1 cellular context compared by ENCODE assay signal in genomic region chr14:22996823-22997301, GRCh38.
TF ChIP-seq lines count a peak whose summit lies in the region.

No MANE protein-coding gene starts in this region.

TF ChIP-seq in HEK293, 187 proteins besides CTCF, POLR2A, EP300 and RAD21 (continued from another document and continues in another):
- TF ChIP-seq KLF9 (tag by site-specific recombination; IDR thresholded peaks at IDR 0.05; ENCODE audit: low read depth): no peak
- no peak for TF ChIP-seq ZNF623 (tag by site-specific recombination; IDR thresholded peaks at IDR 0.05)
- no peak for TF ChIP-seq ZBTB8A (tag by site-specific recombination; IDR thresholded peaks at IDR 0.05)
- TF ChIP-seq, protein P1, sequence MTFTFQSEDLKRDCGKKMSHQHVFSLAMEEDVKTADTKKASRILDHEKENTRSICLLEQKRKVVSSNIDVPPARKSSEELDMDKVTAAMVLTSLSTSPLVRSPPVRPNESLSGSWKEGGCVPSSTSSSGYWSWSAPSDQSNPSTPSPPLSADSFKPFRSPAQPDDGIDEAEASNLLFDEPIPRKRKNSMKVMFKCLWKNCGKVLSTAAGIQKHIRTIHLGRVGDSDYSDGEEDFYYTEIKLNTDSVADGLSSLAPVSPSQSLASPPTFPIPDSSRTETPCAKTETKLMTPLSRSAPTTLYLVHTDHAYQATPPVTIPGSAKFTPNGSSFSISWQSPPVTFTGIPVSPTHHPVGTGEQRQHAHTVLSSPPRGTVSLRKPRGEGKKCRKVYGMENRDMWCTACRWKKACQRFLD (tag by site-specific recombination; IDR thresholded peaks at IDR 0.05): no peak
- TF ChIP-seq OSR2 (tag by site-specific recombination; IDR thresholded peaks at IDR 0.05): no peak
- TF ChIP-seq, protein P2, sequence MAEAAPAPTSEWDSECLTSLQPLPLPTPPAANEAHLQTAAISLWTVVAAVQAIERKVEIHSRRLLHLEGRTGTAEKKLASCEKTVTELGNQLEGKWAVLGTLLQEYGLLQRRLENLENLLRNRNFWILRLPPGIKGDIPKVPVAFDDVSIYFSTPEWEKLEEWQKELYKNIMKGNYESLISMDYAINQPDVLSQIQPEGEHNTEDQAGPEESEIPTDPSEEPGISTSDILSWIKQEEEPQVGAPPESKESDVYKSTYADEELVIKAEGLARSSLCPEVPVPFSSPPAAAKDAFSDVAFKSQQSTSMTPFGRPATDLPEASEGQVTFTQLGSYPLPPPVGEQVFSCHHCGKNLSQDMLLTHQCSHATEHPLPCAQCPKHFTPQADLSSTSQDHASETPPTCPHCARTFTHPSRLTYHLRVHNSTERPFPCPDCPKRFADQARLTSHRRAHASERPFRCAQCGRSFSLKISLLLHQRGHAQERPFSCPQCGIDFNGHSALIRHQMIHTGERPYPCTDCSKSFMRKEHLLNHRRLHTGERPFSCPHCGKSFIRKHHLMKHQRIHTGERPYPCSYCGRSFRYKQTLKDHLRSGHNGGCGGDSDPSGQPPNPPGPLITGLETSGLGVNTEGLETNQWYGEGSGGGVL (tag by site-specific recombination; IDR thresholded peaks at IDR 0.05): peak; percentile 91
- TF ChIP-seq, protein P3, sequence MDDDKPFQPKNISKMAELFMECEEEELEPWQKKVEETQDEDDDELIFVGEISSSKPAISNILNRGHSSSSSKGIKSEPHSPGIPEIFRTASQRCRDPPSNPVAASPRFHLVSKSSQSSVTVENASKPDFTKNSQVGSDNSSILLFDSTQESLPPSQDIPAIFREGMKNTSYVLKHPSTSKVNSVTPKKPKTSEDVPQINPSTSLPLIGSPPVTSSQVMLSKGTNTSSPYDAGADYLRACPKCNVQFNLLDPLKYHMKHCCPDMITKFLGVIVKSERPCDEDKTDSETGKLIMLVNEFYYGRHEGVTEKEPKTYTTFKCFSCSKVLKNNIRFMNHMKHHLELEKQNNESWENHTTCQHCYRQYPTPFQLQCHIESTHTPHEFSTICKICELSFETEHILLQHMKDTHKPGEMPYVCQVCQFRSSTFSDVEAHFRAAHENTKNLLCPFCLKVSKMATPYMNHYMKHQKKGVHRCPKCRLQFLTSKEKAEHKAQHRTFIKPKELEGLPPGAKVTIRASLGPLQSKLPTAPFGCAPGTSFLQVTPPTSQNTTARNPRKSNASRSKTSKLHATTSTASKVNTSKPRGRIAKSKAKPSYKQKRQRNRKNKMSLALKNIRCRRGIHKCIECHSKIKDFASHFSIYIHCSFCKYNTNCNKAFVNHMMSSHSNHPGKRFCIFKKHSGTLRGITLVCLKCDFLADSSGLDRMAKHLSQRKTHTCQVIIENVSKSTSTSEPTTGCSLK (tag by site-specific recombination; IDR thresholded peaks at IDR 0.05): no peak
- TF ChIP-seq ZNF311 (tag by site-specific recombination; IDR thresholded peaks at IDR 0.05; ENCODE audit: borderline replicate concordance): no peak
- TF ChIP-seq ZNF558 (tag by site-specific recombination; IDR thresholded peaks at IDR 0.05): no peak
- peak; percentile 83 for TF ChIP-seq ZNF600 (tag by site-specific recombination; IDR thresholded peaks at IDR 0.05)
- no peak for TF ChIP-seq ZNF391 (tag by site-specific recombination; IDR thresholded peaks at IDR 0.05; ENCODE audit: borderline replicate concordance, low read depth)
- TF ChIP-seq ZNF664 (tag by site-specific recombination; IDR thresholded peaks at IDR 0.05): no peak
- TF ChIP-seq ZNF792 (tag by site-specific recombination; IDR thresholded peaks at IDR 0.05): no peak
- peak; percentile 70 for TF ChIP-seq SCRT2 (tag by site-specific recombination; IDR thresholded peaks at IDR 0.05)
- TF ChIP-seq ZNF223 (tag by site-specific recombination; IDR thresholded peaks at IDR 0.05): no peak
- TF ChIP-seq ZNF341 (tag by site-specific recombination; IDR thresholded peaks at IDR 0.05; ENCODE audit: low read depth): no peak
- TF ChIP-seq, protein P4, sequence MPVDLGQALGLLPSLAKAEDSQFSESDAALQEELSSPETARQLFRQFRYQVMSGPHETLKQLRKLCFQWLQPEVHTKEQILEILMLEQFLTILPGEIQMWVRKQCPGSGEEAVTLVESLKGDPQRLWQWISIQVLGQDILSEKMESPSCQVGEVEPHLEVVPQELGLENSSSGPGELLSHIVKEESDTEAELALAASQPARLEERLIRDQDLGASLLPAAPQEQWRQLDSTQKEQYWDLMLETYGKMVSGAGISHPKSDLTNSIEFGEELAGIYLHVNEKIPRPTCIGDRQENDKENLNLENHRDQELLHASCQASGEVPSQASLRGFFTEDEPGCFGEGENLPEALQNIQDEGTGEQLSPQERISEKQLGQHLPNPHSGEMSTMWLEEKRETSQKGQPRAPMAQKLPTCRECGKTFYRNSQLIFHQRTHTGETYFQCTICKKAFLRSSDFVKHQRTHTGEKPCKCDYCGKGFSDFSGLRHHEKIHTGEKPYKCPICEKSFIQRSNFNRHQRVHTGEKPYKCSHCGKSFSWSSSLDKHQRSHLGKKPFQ (tag by site-specific recombination; IDR thresholded peaks at IDR 0.05): no peak
- TF ChIP-seq ZNF248 (tag by site-specific recombination; IDR thresholded peaks at IDR 0.05): 0 out of 2 replicates have a peak, but pooled peaks have one; percentile 46
- TF ChIP-seq ZNF169 (tag by site-specific recombination; IDR thresholded peaks at IDR 0.05): no peak
- no peak for TF ChIP-seq ZBTB7A (tag by site-specific recombination; IDR thresholded peaks at IDR 0.05; ENCODE audit: low read depth)
- TF ChIP-seq ZNF214 (tag by site-specific recombination; IDR thresholded peaks at IDR 0.05; ENCODE audit: borderline replicate concordance): no peak
- no peak for TF ChIP-seq KLF10 (tag by site-specific recombination; IDR thresholded peaks at IDR 0.05)
- TF ChIP-seq ZNF624 (tag by site-specific recombination; IDR thresholded peaks at IDR 0.05): no peak
- no peak for TF ChIP-seq ZNF776 (tag by site-specific recombination; IDR thresholded peaks at IDR 0.05; ENCODE audit: borderline replicate concordance)
- no peak for TF ChIP-seq PRDM10 (tag by site-specific recombination; IDR thresholded peaks at IDR 0.05)
- TF ChIP-seq MZF1 (tag by site-specific recombination; IDR thresholded peaks at IDR 0.05; ENCODE audit: borderline replicate concordance): 0 out of 2 replicates have a peak, but pooled peaks have one; percentile 41
- TF ChIP-seq, protein P5, sequence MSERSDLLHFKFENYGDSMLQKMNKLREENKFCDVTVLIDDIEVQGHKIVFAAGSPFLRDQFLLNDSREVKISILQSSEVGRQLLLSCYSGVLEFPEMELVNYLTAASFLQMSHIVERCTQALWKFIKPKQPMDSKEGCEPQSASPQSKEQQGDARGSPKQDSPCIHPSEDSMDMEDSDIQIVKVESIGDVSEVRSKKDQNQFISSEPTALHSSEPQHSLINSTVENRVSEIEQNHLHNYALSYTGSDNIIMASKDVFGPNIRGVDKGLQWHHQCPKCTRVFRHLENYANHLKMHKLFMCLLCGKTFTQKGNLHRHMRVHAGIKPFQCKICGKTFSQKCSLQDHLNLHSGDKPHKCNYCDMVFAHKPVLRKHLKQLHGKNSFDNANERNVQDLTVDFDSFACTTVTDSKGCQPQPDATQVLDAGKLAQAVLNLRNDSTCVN (tag by site-specific recombination; optimal IDR thresholded peaks at IDR 0.05): no peak
- no peak for TF ChIP-seq ZNF585B (tag by site-specific recombination; IDR thresholded peaks at IDR 0.05)
- peak; percentile 95 for TF ChIP-seq ZSCAN4 (tag by site-specific recombination; IDR thresholded peaks at IDR 0.05)
- TF ChIP-seq, protein P6, sequence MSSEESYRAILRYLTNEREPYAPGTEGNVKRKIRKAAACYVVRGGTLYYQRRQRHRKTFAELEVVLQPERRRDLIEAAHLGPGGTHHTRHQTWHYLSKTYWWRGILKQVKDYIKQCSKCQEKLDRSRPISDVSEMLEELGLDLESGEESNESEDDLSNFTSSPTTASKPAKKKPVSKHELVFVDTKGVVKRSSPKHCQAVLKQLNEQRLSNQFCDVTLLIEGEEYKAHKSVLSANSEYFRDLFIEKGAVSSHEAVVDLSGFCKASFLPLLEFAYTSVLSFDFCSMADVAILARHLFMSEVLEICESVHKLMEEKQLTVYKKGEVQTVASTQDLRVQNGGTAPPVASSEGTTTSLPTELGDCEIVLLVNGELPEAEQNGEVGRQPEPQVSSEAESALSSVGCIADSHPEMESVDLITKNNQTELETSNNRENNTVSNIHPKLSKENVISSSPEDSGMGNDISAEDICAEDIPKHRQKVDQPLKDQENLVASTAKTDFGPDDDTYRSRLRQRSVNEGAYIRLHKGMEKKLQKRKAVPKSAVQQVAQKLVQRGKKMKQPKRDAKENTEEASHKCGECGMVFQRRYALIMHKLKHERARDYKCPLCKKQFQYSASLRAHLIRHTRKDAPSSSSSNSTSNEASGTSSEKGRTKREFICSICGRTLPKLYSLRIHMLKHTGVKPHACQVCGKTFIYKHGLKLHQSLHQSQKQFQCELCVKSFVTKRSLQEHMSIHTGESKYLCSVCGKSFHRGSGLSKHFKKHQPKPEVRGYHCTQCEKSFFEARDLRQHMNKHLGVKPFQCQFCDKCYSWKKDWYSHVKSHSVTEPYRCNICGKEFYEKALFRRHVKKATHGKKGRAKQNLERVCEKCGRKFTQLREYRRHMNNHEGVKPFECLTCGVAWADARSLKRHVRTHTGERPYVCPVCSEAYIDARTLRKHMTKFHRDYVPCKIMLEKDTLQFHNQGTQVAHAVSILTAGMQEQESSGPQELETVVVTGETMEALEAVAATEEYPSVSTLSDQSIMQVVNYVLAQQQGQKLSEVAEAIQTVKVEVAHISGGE (tag by site-specific recombination; conservative IDR thresholded peaks at IDR 0.05; ENCODE audit: low read depth): no peak
- TF ChIP-seq ZBTB1 (tag by site-specific recombination; IDR thresholded peaks at IDR 0.05): no peak
- no peak for TF ChIP-seq SETDB1 (IDR thresholded peaks at IDR 0.05; ENCODE audit: insufficient read length, low read length)
- peak; percentile 55 for TF ChIP-seq ZNF324 (tag by site-specific recombination; IDR thresholded peaks at IDR 0.05)
- TF ChIP-seq ZNF184 (tag by site-specific recombination; IDR thresholded peaks at IDR 0.05): no peak
- TF ChIP-seq ZFP37 (tag by site-specific recombination; IDR thresholded peaks at IDR 0.05): no peak
- no peak for TF ChIP-seq ZNF529 (tag by site-specific recombination; IDR thresholded peaks at IDR 0.05; ENCODE audit: insufficient replicate concordance)
- TF ChIP-seq EGR2 (tag by site-specific recombination; IDR thresholded peaks at IDR 0.05; ENCODE audit: low read depth): peak; percentile 94
- TF ChIP-seq ZNF555 (tag by site-specific recombination; conservative IDR thresholded peaks at IDR 0.05): no peak
- peak; percentile 74 for TF ChIP-seq KLF16 (tag by site-specific recombination; IDR thresholded peaks at IDR 0.05)
- TF ChIP-seq ZNF791 (tag by site-specific recombination; IDR thresholded peaks at IDR 0.05): no peak
- TF ChIP-seq ZNF596 (tag by site-specific recombination; IDR thresholded peaks at IDR 0.05): no peak
- no peak for TF ChIP-seq BCL6B (tag by site-specific recombination; IDR thresholded peaks at IDR 0.05)
- no peak for TF ChIP-seq PBX3 (CRISPR knock-in tag; IDR thresholded peaks at IDR 0.05)
- TF ChIP-seq ZNF785 (tag by site-specific recombination; IDR thresholded peaks at IDR 0.05): no peak
